13 cellular contexts compared by ENCODE assay signal in genomic region chr1:153776971-153777370, GRCh38. TPM values are rescaled to one million over a fixed set of nuclear protein-coding genes. Genes with fewer than 3 reads are reported as not detected.
DNase-seq lines count a peak whose midpoint lies in the region; ATAC-seq and TF ChIP-seq lines count a peak whose summit lies in the region.
"Had no signal": no experiment of that assay in that cellular context is flagged by ENCODE, and none has a peak within 500 bp of the region (broad histone marks: within the 10 kb centered on the region; RNA-seq: fewer than 3 reads in every experiment).

No MANE protein-coding gene starts in this region.

- H3K27ac ChIP-seq in 22Rv1 (peak overlapping the region; percentile 99), H9 (ENCODE audit: insufficient read length, low read depth, low read length) (no peak overlapping the region), A673 (ENCODE audit: low read depth, low read length, poor library complexity, severe bottlenecking) (no peak overlapping the region)

- no peak overlapping the region for H4K5ac ChIP-seq in H9 (ENCODE audit: insufficient read length, low read depth, low read length)

- H3K27me3 ChIP-seq in H9 (ENCODE audit: insufficient read depth, low read length) (no peaks in the 10 kb centered on the region), A673 (replicated peaks; ENCODE audit: insufficient read depth, low read depth, low read length, poor library complexity) (no peaks in the 10 kb centered on the region)
- H3K27me3 ChIP-seq: testis had no signal

- intact Hi-C loops in natural killer cell (cut with micrococcal nuclease) (loop anchor here (1.0 to 10.0 kb wide), 3 partner anchors 14 to 102 kb away; partner anchors contain the start of genes ILF2, INTS3 and NPR1), A673 (cut with micrococcal nuclease; ENCODE audit: unreplicated experiment) (loop anchor here (10.0 kb wide), 1 partner anchor 262 kb away; no protein-coding TSS in a partner anchor)

- no peak overlapping the region for H2BK12ac ChIP-seq in H9 (ENCODE audit: insufficient read length, low read depth, low read length)

- peaks cover 11 to 49% (median 41%) of the 10 kb centered on the region in 3 experiments; a peak in 6 of 7 replicates for H3K36me3 Mint-ChIP-seq in H9 (ENCODE audit: insufficient read depth in 1 of 3, low read depth in 3 of 3)
- H3K36me3 Mint-ChIP-seq in central memory CD8-positive, alpha-beta T cell (ENCODE audit: insufficient read depth) = peaks cover 8% of the 10 kb centered on the region
- H3K36me3 Mint-ChIP-seq in natural killer cell = no peaks in the 10 kb centered on the region

- peak overlapping the region; percentile 83 to 89; a peak in 4 of 5 replicates for H3K4me3 Mint-ChIP-seq in H9
- H3K4me3 Mint-ChIP-seq in central memory CD8-positive, alpha-beta T cell = peak overlapping the region; percentile 86
- peak overlapping the region; percentile 91 for H3K4me3 Mint-ChIP-seq in natural killer cell

- CTCF ChIA-PET in A673 (lab: Charles Lee) = interaction anchor here (0.7 kb wide), 1 partner anchor 209 kb away, joined by 4 read pairs; the partner anchor contains the start of gene RAB13

- no peaks in the 10 kb centered on the region for H3K79me1 ChIP-seq in H9 (ENCODE audit: insufficient read depth, low read depth, low read length, poor library complexity, severe bottlenecking)

- no peak overlapping the region for H3K18ac ChIP-seq in H9 (ENCODE audit: insufficient read length, low read depth, low read length)

- POLR2A ChIA-PET in A673 (lab: Charles Lee; ENCODE audit: low non-redundant PET) = interaction anchor here (0.5 kb wide), 1 partner anchor 219 kb away, joined by 3 read pairs; no protein-coding TSS in a partner anchor

- TF ChIP-seq CTCF in 22Rv1 (IDR thresholded peaks at IDR 0.05) (no peak), H9 (conservative IDR thresholded peaks at IDR 0.05) (no peak), natural killer cell (IDR thresholded peaks at IDR 0.05) (no peak), A673 (conservative IDR thresholded peaks at IDR 0.05; ENCODE audit: low read depth, low read length) (no peak), GM10266 (IDR thresholded peaks at IDR 0.05; ENCODE audit: control insufficient read depth, insufficient read depth, low read depth, missing control alignments) (no peak)

- H3K27ac Mint-ChIP-seq in H9 (peak overlapping the region in 1 of 3 experiments; percentile 46; a peak in 2 of 7 replicates), natural killer cell (peak overlapping the region; percentile 92)
- H3K27ac Mint-ChIP-seq in central memory CD8-positive, alpha-beta T cell (ENCODE audit: low read depth) = peak overlapping the region; percentile 73

- H3K9me3 ChIP-seq in H9 (ENCODE audit: control insufficient read depth, low read depth, low read length) = no peaks in the 10 kb centered on the region
- no peaks in the 10 kb centered on the region for H3K9me3 ChIP-seq in A673 (ENCODE audit: low read depth, low read length, poor library complexity, severe bottlenecking)
- H3K9me3 ChIP-seq: testis had no signal

- H3K27me3 Mint-ChIP-seq in H9 (ENCODE audit: low read depth) = no peaks in the 10 kb centered on the region
- H3K27me3 Mint-ChIP-seq in central memory CD8-positive, alpha-beta T cell = no peaks in the 10 kb centered on the region
- H3K27me3 Mint-ChIP-seq in natural killer cell (ENCODE audit: low read depth in 2 of 2) = no peaks in the 10 kb centered on the region

- H2BK15ac ChIP-seq in H9 (ENCODE audit: low read depth, low read length) = no peak overlapping the region

- H4K91ac ChIP-seq in H9 (ENCODE audit: insufficient read length, low read depth, low read length) = no peak overlapping the region

- no peak overlapping the region for H4K8ac ChIP-seq in H9 (replicated peaks; ENCODE audit: insufficient read length, low read depth, low read length)

- no peak overlapping the region for H2AFZ ChIP-seq in H9 (ENCODE audit: low read length)

- H3K79me2 ChIP-seq in H9 (ENCODE audit: insufficient read depth, low read length) = no peaks in the 10 kb centered on the region

- no peak overlapping the region for H3K9ac ChIP-seq in H9 (ENCODE audit: extremely low read depth, insufficient read length, low read length)

- H3K23me2 ChIP-seq in H9 (ENCODE audit: insufficient read length, low read depth, low read length, poor library complexity, severe bottlenecking) = peaks cover 10% of the 10 kb centered on the region

- H2AK5ac ChIP-seq in H9 (ENCODE audit: insufficient read length, low read length) = no peak overlapping the region

- H4K20me1 ChIP-seq in H9 (ENCODE audit: control insufficient read depth, insufficient read depth, insufficient read length) = no peaks in the 10 kb centered on the region

- peaks cover 10% of the 10 kb centered on the region for H3K36me3 ChIP-seq in A673 (ENCODE audit: insufficient read depth, low read length, poor library complexity, severe bottlenecking)

- no peak overlapping the region for H3T11ph ChIP-seq in H9 (ENCODE audit: low read length)

- H3K14ac ChIP-seq in H9 (ENCODE audit: insufficient read depth, low read length) = no peak overlapping the region

- no peak for DNase-seq in H9
- no peak for DNase-seq in central memory CD8-positive, alpha-beta T cell (ENCODE audit: low spot score in 2 of 2)
- no peak for DNase-seq in natural killer cell
- no peak for DNase-seq in A673 (ENCODE audit: low spot score)
- no peak for DNase-seq in GM10266 (ENCODE audit: extremely low spot score)
- no peak for DNase-seq in 8988T
- DNase-seq: amniotic stem cell, HCEC 1CT, NCI-H345, occipital lobe had no signal

- H3K23ac ChIP-seq in H9 (ENCODE audit: insufficient read length, low read depth, low read length) = no peak overlapping the region

- no peak overlapping the region for H2BK20ac ChIP-seq in H9 (ENCODE audit: low read depth, low read length, poor library complexity, severe bottlenecking)

- no peak overlapping the region for H3K4ac ChIP-seq in H9 (ENCODE audit: low read depth, low read length)

- peaks cover 32 to 34% of the 10 kb centered on the region in 2 experiments for H3K4me1 Mint-ChIP-seq in H9
- peaks cover 37% of the 10 kb centered on the region for H3K4me1 Mint-ChIP-seq in central memory CD8-positive, alpha-beta T cell
- peaks cover 41 to 58% of the 10 kb centered on the region in 2 donors for H3K4me1 Mint-ChIP-seq in natural killer cell

- no peak for ATAC-seq in central memory CD8-positive, alpha-beta T cell (replicated peaks; ENCODE audit: extremely low read depth, poor library complexity, severe bottlenecking)
- ATAC-seq in natural killer cell = no peak
- no peak for ATAC-seq in HG03432 (IDR thresholded peaks at IDR 0.05; ENCODE audit: unreplicated experiment)

- no peak overlapping the region for H2BK120ac ChIP-seq in H9 (ENCODE audit: low read depth, low read length, poor library complexity, severe bottlenecking)

- BruUV-seq in A673 (replicated peaks; lab: Mats Ljungman, UMichigan) = no TSS peak

- H3K56ac ChIP-seq in H9 (ENCODE audit: insufficient read length, low read depth, low read length) = no peak overlapping the region

- no peak overlapping the region for H3K4me2 ChIP-seq in H9 (ENCODE audit: insufficient read depth, insufficient read length, low read length)

- H3K9me3 Mint-ChIP-seq in H9 = no peaks in the 10 kb centered on the region
- no peaks in the 10 kb centered on the region for H3K9me3 Mint-ChIP-seq in central memory CD8-positive, alpha-beta T cell
- no peaks in the 10 kb centered on the region for H3K9me3 Mint-ChIP-seq in natural killer cell

- H2BK5ac ChIP-seq in H9 (ENCODE audit: insufficient read length, low read length) = no peak overlapping the region

- peaks cover 3% of the 10 kb centered on the region; the same call in 1 of the 2 replicates for H3K4me1 ChIP-seq in H9 (ENCODE audit: insufficient read depth, low read length)
- H3K4me1 ChIP-seq in A673 (ENCODE audit: insufficient read depth, low read length, poor library complexity, severe bottlenecking) = peaks cover 14% of the 10 kb centered on the region

- no peak overlapping the region for H3K4me3 ChIP-seq in A673 (ENCODE audit: low read depth, low read length, poor library complexity, severe bottlenecking)

- WGBS in H9 (ENCODE audit: extremely low coverage, insufficient read length, low lambda C conversion rate) = no CpG with 5 or more reads among the region's 8 CpGs

RNA-seq across cellular contexts. Expression of gene SLC27A3, which starts 1.8 kb away (rescaled TPM):
- total RNA-seq in H9 (2021) = 42.0 and 45.3 TPM in 2 replicates
- total RNA-seq in natural killer cell = 100 to 1,000 TPM in 1 of 3 donors, 10 to 100 TPM in 2; 65.3 to 107 (median 89.8) TPM
- total RNA-seq in A673 (2021) = 5.0 and 5.7 TPM in 2 replicates

RNA-seq across cellular contexts. Expression of gene INTS3, which starts 49.1 kb away (rescaled TPM):
- total RNA-seq in H9 (2021) (65.4 and 67.1 TPM in 2 replicates), natural killer cell (10 to 100 TPM; 44.3 to 55.3 (median 44.5) TPM), A673 (2021) (56.7 and 58.0 TPM in 2 replicates)
